Comparison of ENCODE assay signal across 11 cellular contexts in the genomic region with DNA sequence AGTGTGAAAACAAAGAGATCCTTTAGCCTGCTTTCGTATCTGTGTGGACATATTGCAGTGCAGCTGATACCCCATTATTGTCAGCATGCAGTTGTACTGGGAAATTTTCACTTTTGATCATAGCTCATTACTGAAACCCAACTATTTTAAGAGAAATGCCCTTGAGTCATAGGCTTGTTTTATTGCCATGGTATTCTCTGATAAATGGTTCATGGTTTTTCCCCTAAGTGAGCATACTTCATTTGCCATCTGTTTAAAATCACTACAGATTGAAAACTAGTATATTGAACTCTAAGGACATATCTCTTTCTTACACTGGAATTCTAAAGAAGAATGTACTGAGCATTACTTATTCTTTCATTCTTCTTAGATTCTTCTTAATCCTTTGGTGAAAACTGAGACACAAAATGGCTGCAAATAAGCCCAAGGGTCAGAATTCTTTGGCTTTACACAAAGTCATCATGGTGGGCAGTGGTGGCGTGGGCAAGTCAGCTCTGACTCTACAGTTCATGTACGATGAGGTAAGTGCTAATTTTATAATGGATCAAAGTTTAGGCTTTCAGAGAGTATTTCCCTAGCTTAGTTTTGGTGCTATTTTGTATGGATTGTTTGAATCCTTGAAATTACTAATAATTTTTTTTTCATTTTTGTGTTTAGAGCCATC.
DNase-seq lines count a peak whose midpoint lies in the region; ATAC-seq and TF ChIP-seq lines count a peak whose summit lies in the region.
"Had no signal": no experiment of that assay in that cellular context is flagged by ENCODE, and none has a peak within 500 bp of the region (broad histone marks: within the 10 kb centered on the region; RNA-seq: fewer than 3 reads in every experiment).

No MANE protein-coding gene starts in this region.

- H3K27me3 Mint-ChIP-seq in T-cell: no peaks in the 10 kb centered on the region
- no peaks in the 10 kb centered on the region for H3K27me3 Mint-ChIP-seq in CD4-positive, alpha-beta T cell

- ATAC-seq in GM18502 (IDR thresholded peaks at IDR 0.05; ENCODE audit: poor library complexity, unreplicated experiment) (peak; percentile 85), GM21447 (IDR thresholded peaks at IDR 0.05; ENCODE audit: unreplicated experiment) (peak; percentile 82), HG03378 (IDR thresholded peaks at IDR 0.05; ENCODE audit: unreplicated experiment) (peak; percentile 79), foreskin keratinocyte (no peak), T-cell (replicated peaks in 1 of 4) (no peak)
- ATAC-seq in CD4-positive, alpha-beta T cell (ENCODE audit: poor library complexity): no peak

- no peak for TF ChIP-seq CTCF in foreskin keratinocyte (conservative IDR thresholded peaks at IDR 0.05)
- TF ChIP-seq CTCF in CD4-positive, alpha-beta T cell (IDR thresholded peaks at IDR 0.05): no peak

- H3K27ac Mint-ChIP-seq in T-cell: peak overlapping the region in 1 of 2 donors; percentile 16
- H3K27ac Mint-ChIP-seq in CD4-positive, alpha-beta T cell: no peak overlapping the region
- H3K27ac Mint-ChIP-seq: H9 had no signal

- H3K9me3 Mint-ChIP-seq in T-cell: no peaks in the 10 kb centered on the region
- no peaks in the 10 kb centered on the region for H3K9me3 Mint-ChIP-seq in CD4-positive, alpha-beta T cell
- H3K9me3 Mint-ChIP-seq: H9 had no signal

- peak in 1 of 2 donors; percentile 18 for DNase-seq in foreskin keratinocyte
- no peak for DNase-seq in T-cell
- no peak for DNase-seq in medulla oblongata (ENCODE audit: extremely low spot score)
- no peak for DNase-seq in effector CD4-positive, alpha-beta T cell
- no peak for DNase-seq in CD4-positive, alpha-beta T cell
- DNase-seq: DMS79, H9, NCI-H1092 treated with DMSO at 0.1 percent for 48 hours had no signal

- no peak overlapping the region for H3K4me3 Mint-ChIP-seq in T-cell
- no peak overlapping the region for H3K4me3 Mint-ChIP-seq in CD4-positive, alpha-beta T cell
- H3K4me3 Mint-ChIP-seq: H9 had no signal

- CTCF ChIA-PET in T-cell (lab: Charles Lee): interaction anchor here in 1 of 2 donors (1.2 kb wide), 1 partner anchor 58 kb away, joined by 3 read pairs; no protein-coding TSS in a partner anchor
- CTCF ChIA-PET in CD4-positive, alpha-beta T cell (lab: Charles Lee): interaction anchor here (0.7 to 1.3 kb wide), 2 partner anchors 41 to 55 kb away, joined by 3 to 4 read pairs; no protein-coding TSS in a partner anchor

- peaks cover 24% of the 10 kb centered on the region for H3K4me1 ChIP-seq in foreskin keratinocyte

- H3K36me3 Mint-ChIP-seq in T-cell: peaks cover 41% of the 10 kb centered on the region
- peaks cover 52% of the 10 kb centered on the region for H3K36me3 Mint-ChIP-seq in CD4-positive, alpha-beta T cell (ENCODE audit: low read depth)

- H3K27me3 ChIP-seq in foreskin keratinocyte: no peaks in the 10 kb centered on the region
- H3K27me3 ChIP-seq in CD4-positive, alpha-beta T cell (ENCODE audit: control insufficient read depth, insufficient read depth, low read length): no peaks in the 10 kb centered on the region

- H3K27ac ChIP-seq in foreskin keratinocyte: peak overlapping the region; percentile 52
- no peak overlapping the region for H3K27ac ChIP-seq in CD4-positive, alpha-beta T cell (ENCODE audit: low read depth, low read length)

- POLR2A ChIA-PET in T-cell (lab: Charles Lee): interaction anchor here in 1 of 2 donors (0.6 kb wide), 1 partner anchor 17 kb away, joined by 3 read pairs; no protein-coding TSS in a partner anchor
- POLR2A ChIA-PET in CD4-positive, alpha-beta T cell (lab: Charles Lee): interaction anchor here (0.7 kb wide), 1 partner anchor 41 kb away, joined by 3 read pairs; no protein-coding TSS in a partner anchor

- no peaks in the 10 kb centered on the region for H3K9me3 ChIP-seq in CD4-positive, alpha-beta T cell (ENCODE audit: control insufficient read depth, low read length)

- intact Hi-C loops in CD4-positive, alpha-beta T cell (cut with DNase I, micrococcal nuclease): loop anchor here in 1 of 2 experiments (10.0 kb wide), 1 partner anchor 52 kb away; no protein-coding TSS in a partner anchor

- peaks cover 26 to 36% (median 33%) of the 10 kb centered on the region in 3 donors for H3K4me1 Mint-ChIP-seq in T-cell
- peaks cover 34% of the 10 kb centered on the region for H3K4me1 Mint-ChIP-seq in CD4-positive, alpha-beta T cell (ENCODE audit: low read depth)

Comparison
In these comparisons a context has a peak if more than half of its experiments do, and no peak if none do; other contexts are left out.
1. ATAC-seq: peak in GM18502 (single experiment), GM21447 (single experiment) and HG03378 (single experiment); none in foreskin keratinocyte (single experiment), T-cell (0 of 4) and CD4-positive, alpha-beta T cell (single experiment).